In genomic region chr2:202831241-202831997, GRCh38 we compare ENCODE assay signal across 8 cellular contexts. TPM values are rescaled to one million over a fixed set of nuclear protein-coding genes. Genes with fewer than 3 reads are reported as not detected.
DNase-seq lines count a peak whose midpoint lies in the region.

No MANE protein-coding gene starts in this region.

- DNase-seq in 8988T, result peak; percentile 20
- DNase-seq in GM03348 (ENCODE audit: low spot score), result peak; percentile 77
- peak; percentile 71 for DNase-seq in LHCN-M2 (ENCODE audit: low read depth)
- DNase-seq in SJCRH30, result peak; percentile 60 to 83
- peak; percentile 69 for DNase-seq in astrocyte of the hippocampus (ENCODE audit: low read depth, low spot score)
- peak; percentile 60 for DNase-seq in inferior parietal cortex (ENCODE audit: extremely low spot score)
- DNase-seq in stimulated activated CD4-positive, alpha-beta T cell treated with anti-CD3 and anti-CD28 coated beads, TNF-alpha, amount 100 ng/mL, for 24 hours (ENCODE audit: low read depth in 3 of 3), result peak in 2 of 3 experiments; percentile 10 to 24
- no peak for DNase-seq in islet precursor cell

- no peaks in the 10 kb centered on the region for H3K9me3 ChIP-seq in SJCRH30 (replicated peaks)

- H3K27me3 ChIP-seq in SJCRH30, result no peaks in the 10 kb centered on the region

- no peak overlapping the region for H3K27ac ChIP-seq in SJCRH30

- H3K4me1 ChIP-seq in SJCRH30, result 0 out of 2 replicates have a peak, but pooled peaks cover 3% of the 10 kb centered on the region

- H3K36me3 ChIP-seq in SJCRH30, result no peaks in the 10 kb centered on the region

- H3K4me3 ChIP-seq in SJCRH30, result no peak overlapping the region

RNA-seq across cellular contexts. Expression of gene ICA1L, which starts 40.1 kb away (rescaled TPM):
- total RNA-seq in LHCN-M2 (2014; rRNA removed), result 2.9 and 6.0 TPM in 2 replicates
- polyA plus RNA-seq in LHCN-M2 (2012), result 0.92 TPM
- 4.8 and 5.8 TPM in 2 replicates for total RNA-seq in SJCRH30 (2014; rRNA removed; shearing (Covaris generic))
